Comparison of ENCODE assay signal across 8 cellular contexts in genomic region chr19:18292810-18293641, GRCh38. TPM values are rescaled to one million over a fixed set of nuclear protein-coding genes. Genes with fewer than 3 reads are reported as not detected.
A peak's percentile ranks its signal among the peaks of the same experiment; 100 is the strongest.
DNase-seq lines count a peak whose midpoint lies in the region; TF ChIP-seq lines count a peak whose summit lies in the region.

No MANE protein-coding gene starts in this region.

- no peaks in the 10 kb centered on the region for H3K36me3 ChIP-seq in ACC112 (ENCODE audit: insufficient read depth, low read length)
- no peaks in the 10 kb centered on the region for H3K36me3 ChIP-seq in left ventricle myocardium inferior
- no peaks in the 10 kb centered on the region for H3K36me3 ChIP-seq in ovary

- intact Hi-C loops in left ventricle myocardium inferior (cut with micrococcal nuclease) (no loop called here), ovary (cut with DNase I) (no loop called here)

- no peaks in the 10 kb centered on the region for H3K79me2 ChIP-seq in ACC112 (ENCODE audit: control insufficient read depth, insufficient read depth, low read length, unreplicated experiment)

- 9 to 10% (median 10%) methylated on average over 30 to 31 of the region's 31 CpGs for WGBS in ovary, 3 donors

- peak overlapping the region; percentile 50 for H2AFZ ChIP-seq in ACC112 (ENCODE audit: low read length, unreplicated experiment)

- H3K9me3 ChIP-seq in left ventricle myocardium inferior (replicated peaks) (no peaks in the 10 kb centered on the region), ovary (no peaks in the 10 kb centered on the region)

- TF ChIP-seq EP300 in ovary (IDR thresholded peaks at IDR 0.05) = peak; percentile 6

- peak; percentile 87 for DNase-seq in NOMO-1 treated with DMSO at 0.1 percent for 48 hours (lab: John Stamatoyannopoulos, UW; ENCODE audit: unreplicated experiment)
- peak; percentile 89 for DNase-seq in amniotic epithelial cell (ENCODE audit: low read depth)
- DNase-seq in left ventricle myocardium inferior = peak; percentile 91
- DNase-seq in ovary = peak; percentile 93 to 96 (median 94)
- no peak for DNase-seq in NCI-H345 (lab: John Stamatoyannopoulos, UW)
- DNase-seq in SKM-1 treated with dmso at 0.1 percent for 144 hours (lab: John Stamatoyannopoulos, UW; ENCODE audit: unreplicated experiment) = no peak

- peak overlapping the region; percentile 92 for H3K27ac ChIP-seq in ACC112 (ENCODE audit: low read depth, low read length)
- peak overlapping the region; percentile 98 for H3K27ac ChIP-seq in left ventricle myocardium inferior (replicated peaks)
- peak overlapping the region; percentile 95 to 100 for H3K27ac ChIP-seq in ovary

- no peak for TF ChIP-seq CTCF in GM12875 (IDR thresholded peaks at IDR 0.05; ENCODE audit: borderline replicate concordance, insufficient read depth, low read depth, low read length)
- no peak for TF ChIP-seq CTCF in left ventricle myocardium inferior (IDR thresholded peaks at IDR 0.05; ENCODE audit: borderline replicate concordance)
- no peak for TF ChIP-seq CTCF in ovary (IDR thresholded peaks at IDR 0.05)

- TF ChIP-seq POLR2A in ovary (IDR thresholded peaks at IDR 0.05) = no peak

- H3K4me3 ChIP-seq in ACC112 (ENCODE audit: low read depth, low read length) (peak overlapping the region; percentile 80), GM12875 (ENCODE audit: low read depth, low read length) (peak overlapping the region; percentile 78), left ventricle myocardium inferior (peak overlapping the region; percentile 74), ovary (peak overlapping the region; percentile 72)

- peaks cover 11% of the 10 kb centered on the region for H3K4me1 ChIP-seq in ACC112 (ENCODE audit: control insufficient read depth, insufficient read depth, low read length, unreplicated experiment)
- peaks cover 43% of the 10 kb centered on the region for H3K4me1 ChIP-seq in left ventricle myocardium inferior
- peaks cover 7% of the 10 kb centered on the region for H3K4me1 ChIP-seq in ovary (ENCODE audit: insufficient read depth)

- H3K27me3 ChIP-seq in ACC112 (ENCODE audit: insufficient read depth, low read length) = no peaks in the 10 kb centered on the region
- no peaks in the 10 kb centered on the region for H3K27me3 ChIP-seq in left ventricle myocardium inferior (ENCODE audit: low read depth)
- H3K27me3 ChIP-seq in ovary = no peaks in the 10 kb centered on the region

RNA-seq across cellular contexts. Expression of gene JUND, which starts 11.6 kb away (rescaled TPM):
- total RNA-seq in left ventricle myocardium inferior (107 TPM), ovary (1,000 to 10,000 TPM in 2 of 7 donors, 100 to 1,000 TPM in 5; 163 to 1,260 (median 581) TPM)
- polyA plus RNA-seq in ovary = 100 to 1,000 TPM in 1 of 2 donors, 10 to 100 TPM in 1; 95.2 to 301 TPM

RNA-seq across cellular contexts. Expression of gene IQCN, which starts 18.8 kb away (rescaled TPM):
- total RNA-seq in left ventricle myocardium inferior (0.49 TPM), ovary (10 to 100 TPM in 5 of 7 donors, 1 to 10 TPM in 2; 6.0 to 18.4 (median 11.7) TPM)
- 1 to 10 TPM; 2.5 to 9.3 TPM for polyA plus RNA-seq in ovary

RNA-seq across cellular contexts. Expression of gene LSM4, which starts 29.9 kb away (rescaled TPM):
- 94.8 TPM for total RNA-seq in left ventricle myocardium inferior
- 100 to 1,000 TPM in 1 of 7 donors, 10 to 100 TPM in 6; 45.0 to 121 (median 77.3) TPM for total RNA-seq in ovary
- 10 to 100 TPM; 38.3 to 66.0 TPM for polyA plus RNA-seq in ovary

RNA-seq across cellular contexts. Expression of gene PGPEP1, which starts 47.4 kb away (rescaled TPM):
- total RNA-seq in left ventricle myocardium inferior (38.8 TPM), ovary (10 to 100 TPM in 6 of 7 donors, 1 to 10 TPM in 1; 9.3 to 64.5 (median 50.3) TPM)
- polyA plus RNA-seq in ovary = 10 to 100 TPM; 13.8 to 16.9 TPM

Comparison
In these comparisons a context has a peak if more than half of its experiments do, and no peak if none do; other contexts are left out.
1. DNase-seq: peak in NOMO-1 treated with DMSO at 0.1 percent for 48 hours (single experiment), amniotic epithelial cell (single experiment), left ventricle myocardium inferior (single experiment) and ovary (5 of 5); none in NCI-H345 (single experiment) and SKM-1 treated with dmso at 0.1 percent for 144 hours (single experiment).
2. Peak in every context shown above with its lines, with median percentiles within 50 percentile points of each other: H3K27ac ChIP-seq and H3K4me3 ChIP-seq.